ENCODE assay signal across 12 cellular contexts in the genomic region with DNA sequence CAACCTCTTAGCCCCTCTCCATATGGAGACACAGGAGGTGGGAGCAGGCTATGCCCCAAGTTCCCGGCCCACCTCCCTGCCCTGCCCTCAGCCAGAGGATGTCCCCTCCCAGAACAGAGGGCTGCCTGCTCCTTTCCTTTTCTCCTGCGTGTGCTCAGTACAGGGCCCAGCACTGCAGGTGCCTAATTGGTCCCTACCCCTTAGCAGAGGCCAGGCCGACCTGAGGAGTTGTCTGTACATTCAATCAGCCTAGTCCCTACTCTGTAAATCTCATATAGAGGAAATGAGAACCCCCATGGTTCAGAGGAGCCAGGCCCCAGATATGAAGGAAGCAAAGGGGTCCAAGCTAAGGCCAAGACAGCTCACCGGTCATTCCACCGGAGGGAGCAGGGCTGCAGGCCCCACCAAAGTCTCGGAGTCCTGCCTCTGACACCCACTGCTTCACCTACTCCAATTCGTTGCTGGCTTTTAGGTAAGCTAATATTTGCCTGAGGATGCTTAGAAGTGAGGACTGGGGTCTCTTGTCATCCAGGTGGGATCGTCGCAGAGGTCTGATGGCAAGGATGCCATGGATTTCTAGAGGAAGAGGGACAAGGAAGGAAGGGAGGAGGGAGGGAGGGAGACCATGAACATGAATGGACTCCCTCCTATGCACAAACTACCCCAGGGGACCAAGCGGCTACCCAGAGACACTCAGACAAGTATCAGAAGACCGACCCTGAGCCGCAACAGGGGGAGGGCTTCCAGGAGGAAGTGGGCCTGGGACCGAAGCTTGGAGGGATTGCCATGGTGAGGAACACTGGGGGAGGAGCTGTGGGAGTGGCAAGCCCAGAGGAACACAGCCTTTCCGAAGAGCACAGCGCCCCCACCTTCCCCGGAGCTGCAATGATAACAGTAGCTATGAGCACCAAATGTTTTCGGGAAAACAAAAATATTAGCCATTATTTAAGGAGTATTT. TPM values are rescaled to one million over a fixed set of nuclear protein-coding genes. Genes with fewer than 3 reads are reported as not detected.
DNase-seq lines count a peak whose midpoint lies in the region; ATAC-seq, FAIRE-seq and TF ChIP-seq lines count a peak whose summit lies in the region.
"Had no signal": no experiment of that assay in that cellular context is flagged by ENCODE, and none has a peak within 500 bp of the region (broad histone marks: within the 10 kb centered on the region; RNA-seq: fewer than 3 reads in every experiment).

No MANE protein-coding gene starts in this region.

- TF ChIP-seq CTCF in 22Rv1 (IDR thresholded peaks at IDR 0.05) (peak; percentile 61), HEK293 (tag by site-specific recombination; IDR thresholded peaks at IDR 0.05) (no peak), stomach (IDR thresholded peaks at IDR 0.05) (no peak)

- H3K36me3 ChIP-seq in HEK293 (ENCODE audit: control insufficient read depth in 2 of 2, insufficient read depth in 1 of 2, low read length in 2 of 2) = no peaks in the 10 kb centered on the region
- no peaks in the 10 kb centered on the region for H3K36me3 ChIP-seq in stomach
- H3K36me3 ChIP-seq: right lobe of liver had no signal

- peak; percentile 36 for DNase-seq in activated CD8-positive, alpha-beta memory T cell treated with anti-CD3 and anti-CD28 coated beads, Interleukin-2, amount 50 U/mL, for 48 hours
- peak; percentile 83 for DNase-seq in iPS-NIHi11 (ENCODE audit: low spot score)
- DNase-seq in HTR-8/SVneo (ENCODE audit: insufficient read length, low spot score) = no peak
- DNase-seq in NOMO-1 treated with DMSO at 0.1 percent for 48 hours (lab: John Stamatoyannopoulos, UW; ENCODE audit: unreplicated experiment) = no peak
- no peak for DNase-seq in stomach
- DNase-seq: activated T-cell treated with anti-CD3 and anti-CD28 coated beads, Interleukin-2, amount 50 U/mL, for 72 hours; NCI-H1930 had no signal

- no peak for FAIRE-seq in HTR-8/SVneo (lab: Jason Lieb, UNC)

- peaks cover 0 to 11% (median 0%) of the 10 kb centered on the region in 3 donors for H3K27me3 ChIP-seq in stomach
- H3K27me3 ChIP-seq: right lobe of liver had no signal

- H3K4me1 ChIP-seq in HEK293 (ENCODE audit: control insufficient read depth, insufficient read depth, low read length) = no peaks in the 10 kb centered on the region
- H3K4me1 ChIP-seq in stomach = no peaks in the 10 kb centered on the region
- H3K4me1 ChIP-seq: right lobe of liver had no signal

- WGBS in stomach, 5 donors = 61 to 73% (median 69%) methylated on average over 17 of the region's 17 CpGs

- H3K4me3 ChIP-seq in HEK293 (ENCODE audit: low read depth, low read length) = no peak overlapping the region
- H3K4me3 ChIP-seq in stomach = no peak overlapping the region
- H3K4me3 ChIP-seq: right lobe of liver had no signal

- TF ChIP-seq EP300 in stomach (IDR thresholded peaks at IDR 0.05) = no peak

- POLR2A ChIA-PET in HEK293 (lab: Yijun Ruan, JAX) = interaction anchor here (1.2 kb wide), 1 partner anchor 11 kb away, joined by 4 read pairs; no protein-coding TSS in a partner anchor

- CTCF ChIA-PET in HEK293 (lab: Yijun Ruan, JAX) = interaction anchor here (0.5 to 3.7 kb wide), 8 partner anchors 9 to 1604 kb away, joined by 3 to 15 read pairs (median 5); no protein-coding TSS in a partner anchor

- H3K27ac ChIP-seq in 22Rv1 = no peak overlapping the region
- H3K27ac ChIP-seq in HEK293 (ENCODE audit: extremely low read depth, low read depth, low read length) = no peak overlapping the region
- H3K27ac ChIP-seq in stomach = no peak overlapping the region
- H3K27ac ChIP-seq: right lobe of liver, VCaP had no signal

- intact Hi-C loops in stomach (cut with DNase I; ENCODE audit: low total_unique reads) = no loop called here

- no peak for ATAC-seq in GM21528 (IDR thresholded peaks at IDR 0.05; ENCODE audit: low FRiP score, unreplicated experiment)
- ATAC-seq: activated T-cell treated with anti-CD3 and anti-CD28 coated beads, Interleukin-2, amount 50 U/mL, for 72 hours had no signal

- no peaks in the 10 kb centered on the region for H3K9me3 ChIP-seq in HEK293 (ENCODE audit: control insufficient read depth, insufficient read depth, low read depth, low read length)
- no peaks in the 10 kb centered on the region for H3K9me3 ChIP-seq in stomach
- H3K9me3 ChIP-seq: right lobe of liver had no signal

- no peak for TF ChIP-seq POLR2A in stomach (IDR thresholded peaks at IDR 0.05)

TF ChIP-seq in HEK293, 187 proteins besides CTCF, POLR2A, EP300 and RAD21:
- TF ChIP-seq OVOL3 (tag by site-specific recombination; IDR thresholded peaks at IDR 0.05) (no peak), ZNF341 (tag by site-specific recombination; IDR thresholded peaks at IDR 0.05; ENCODE audit: low read depth) (peak; percentile 55), ZNF514 (tag by site-specific recombination; IDR thresholded peaks at IDR 0.05) (no peak), ZBTB17 (tag by site-specific recombination; IDR thresholded peaks at IDR 0.05) (0 out of 2 replicates have a peak, but pooled peaks have one; percentile 17), ZNF785 (tag by site-specific recombination; IDR thresholded peaks at IDR 0.05) (no peak)

RNA-seq across cellular contexts. Expression of gene FOXO6, which starts 30.4 kb away (rescaled TPM):
- 1 to 10 TPM in 1 of 5 donors, under 1 TPM in 1, not detected in 3; under 0.01 to 1.1 TPM for total RNA-seq in stomach
- polyA plus RNA-seq in stomach = under 1 TPM in 2 of 3 donors, not detected in 1; 0.37 to 0.83 TPM

Comparison
In these comparisons a context has a peak if more than half of its experiments do, and no peak if none do; other contexts are left out.
1. DNase-seq: peak in activated CD8-positive, alpha-beta memory T cell treated with anti-CD3 and anti-CD28 coated beads, Interleukin-2, amount 50 U/mL, for 48 hours (single experiment) and iPS-NIHi11 (single experiment); none in HTR-8/SVneo (single experiment), NOMO-1 treated with DMSO at 0.1 percent for 48 hours (single experiment) and stomach (single experiment).